ENCODE assay signal across 6 cellular contexts in genomic region chr10:5869156-5869555, GRCh38.
"Had no signal": no experiment of that assay in that cellular context is flagged by ENCODE, and none has a peak within 500 bp of the region (broad histone marks: within the 10 kb centered on the region; RNA-seq: fewer than 3 reads in every experiment).

No MANE protein-coding gene starts in this region.

- H3K4me1 ChIP-seq: HAP-1 had no signal

- H2AFZ ChIP-seq: GM23248 had no signal

- H3K27ac ChIP-seq: GM23248 had no signal

- H3K9ac ChIP-seq: GM23248 had no signal

- DNase-seq: GM23248, GOT3, H7, IMR-90 had no signal

- H3K4me3 ChIP-seq: GM23248, HAP-1, K562 had no signal

- H3K9me3 ChIP-seq: HAP-1 had no signal
